Comparison of ENCODE assay signal across 17 cellular contexts in the genomic region with DNA sequence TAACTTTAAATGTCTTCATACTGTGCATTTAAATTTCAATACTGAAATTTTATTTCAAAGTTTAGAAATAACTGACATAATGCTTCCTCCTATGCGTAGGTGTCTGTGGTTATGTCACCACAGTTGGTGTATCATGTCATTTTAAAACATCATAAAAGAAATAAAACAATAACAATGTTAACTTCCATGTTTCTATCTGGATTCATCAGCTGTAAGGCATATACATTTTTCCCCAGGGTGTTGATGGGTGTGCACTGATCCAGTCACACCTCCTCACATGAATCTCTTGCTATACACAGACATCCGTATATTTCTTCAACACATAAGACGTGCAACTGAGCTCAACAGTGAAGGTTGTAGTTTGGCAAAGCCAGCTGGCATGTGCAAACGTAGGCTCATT. TPM values are rescaled to one million over a fixed set of nuclear protein-coding genes. Genes with fewer than 3 reads are reported as not detected.
A peak's percentile ranks its signal among the peaks of the same experiment; 100 is the strongest.
DNase-seq lines count a peak whose midpoint lies in the region; ATAC-seq lines count a peak whose summit lies in the region.
"Had no signal": no experiment of that assay in that cellular context is flagged by ENCODE, and none has a peak within 500 bp of the region (broad histone marks: within the 10 kb centered on the region; RNA-seq: fewer than 3 reads in every experiment).

No MANE protein-coding gene starts in this region.

- H3K36me3 ChIP-seq in KOPT-K1 (ENCODE audit: insufficient read depth, low read length) = peaks cover 46% of the 10 kb centered on the region

- peak overlapping the region; percentile 88 for H3K27ac ChIP-seq in KOPT-K1 (ENCODE audit: low read depth, low read length, poor library complexity, severe bottlenecking)
- H3K27ac ChIP-seq: hepatocyte had no signal

- DNase-seq in activated CD4-positive, alpha-beta T cell treated with anti-CD3 and anti-CD28 coated beads for 36 hours = peak; percentile 17
- no peak for DNase-seq in activated CD4-positive, alpha-beta T cell treated with anti-CD3 and anti-CD28 coated beads for 48 hours
- no peak for DNase-seq in activated naive CD4-positive, alpha-beta T cell treated with anti-CD3 and anti-CD28 coated beads, Interleukin-2, amount 50 U/mL, for 72 hours (ENCODE audit: low spot score in 2 of 2)
- DNase-seq in naive thymus-derived CD8-positive, alpha-beta T cell = peak in 5 of 10 donors; percentile 25 to 60 (median 42)
- DNase-seq in NCI-H128 (lab: John Stamatoyannopoulos, UW; ENCODE audit: unreplicated experiment) (no peak), foreskin melanocyte (no peak), HuH-7.5 (ENCODE audit: low spot score) (no peak)
- DNase-seq: cerebellar nuclear complex, DMS79 treated with DMSO at 0.1 percent for 48 hours, kidney, mesendoderm, NCI-H2029, trophoblast cell had no signal

- H3K9me3 ChIP-seq in KOPT-K1 (ENCODE audit: insufficient read depth, low read length, poor library complexity, severe bottlenecking) = no peaks in the 10 kb centered on the region

- H3K27me3 Mint-ChIP-seq in activated CD4-positive, alpha-beta T cell treated with anti-CD3 and anti-CD28 coated beads for 36 hours = no peaks in the 10 kb centered on the region
- no peaks in the 10 kb centered on the region for H3K27me3 Mint-ChIP-seq in naive thymus-derived CD8-positive, alpha-beta T cell

- peaks cover 29% of the 10 kb centered on the region for H3K36me3 Mint-ChIP-seq in activated CD4-positive, alpha-beta T cell treated with anti-CD3 and anti-CD28 coated beads for 36 hours (ENCODE audit: low read depth)
- peaks cover 16 to 37% of the 10 kb centered on the region in 2 donors for H3K36me3 Mint-ChIP-seq in activated naive CD4-positive, alpha-beta T cell treated with anti-CD3 and anti-CD28 coated beads, Interleukin-2, amount 50 U/mL, for 72 hours
- peaks cover 3 to 23% (median 16%) of the 10 kb centered on the region in 3 donors for H3K36me3 Mint-ChIP-seq in naive thymus-derived CD8-positive, alpha-beta T cell

- peaks cover 44% of the 10 kb centered on the region for H3K4me1 Mint-ChIP-seq in activated CD4-positive, alpha-beta T cell treated with anti-CD3 and anti-CD28 coated beads for 36 hours
- peaks cover 21 to 50% (median 40%) of the 10 kb centered on the region in 4 donors for H3K4me1 Mint-ChIP-seq in naive thymus-derived CD8-positive, alpha-beta T cell

- CTCF ChIA-PET in activated CD4-positive, alpha-beta T cell treated with anti-CD3 and anti-CD28 coated beads for 36 hours (lab: Charles Lee) = interaction anchor here (0.7 to 1.7 kb wide), 10 partner anchors 11 to 114 kb away, joined by 3 to 9 read pairs (median 6); no protein-coding TSS in a partner anchor

- no peak for ATAC-seq in activated CD4-positive, alpha-beta T cell treated with anti-CD3 and anti-CD28 coated beads for 36 hours
- peak; percentile 5 to 18 for ATAC-seq in activated naive CD4-positive, alpha-beta T cell treated with anti-CD3 and anti-CD28 coated beads, Interleukin-2, amount 50 U/mL, for 72 hours
- peak; percentile 8 to 29 for ATAC-seq in naive thymus-derived CD8-positive, alpha-beta T cell

- no peaks in the 10 kb centered on the region for H3K9me3 Mint-ChIP-seq in activated CD4-positive, alpha-beta T cell treated with anti-CD3 and anti-CD28 coated beads for 36 hours (ENCODE audit: low read depth)
- no peaks in the 10 kb centered on the region for H3K9me3 Mint-ChIP-seq in activated naive CD4-positive, alpha-beta T cell treated with anti-CD3 and anti-CD28 coated beads, Interleukin-2, amount 50 U/mL, for 72 hours
- no peaks in the 10 kb centered on the region for H3K9me3 Mint-ChIP-seq in naive thymus-derived CD8-positive, alpha-beta T cell

- peak overlapping the region; percentile 44 for H3K27ac Mint-ChIP-seq in activated CD4-positive, alpha-beta T cell treated with anti-CD3 and anti-CD28 coated beads for 36 hours
- peak overlapping the region in 1 of 2 donors; percentile 81 for H3K27ac Mint-ChIP-seq in activated naive CD4-positive, alpha-beta T cell treated with anti-CD3 and anti-CD28 coated beads, Interleukin-2, amount 50 U/mL, for 72 hours
- peak overlapping the region; percentile 70 to 96 (median 92) for H3K27ac Mint-ChIP-seq in naive thymus-derived CD8-positive, alpha-beta T cell

- H3K4me3 Mint-ChIP-seq in activated CD4-positive, alpha-beta T cell treated with anti-CD3 and anti-CD28 coated beads for 36 hours = peak overlapping the region; percentile 63
- peak overlapping the region; percentile 53 to 98 (median 72) for H3K4me3 Mint-ChIP-seq in naive thymus-derived CD8-positive, alpha-beta T cell

- POLR2A ChIA-PET in activated CD4-positive, alpha-beta T cell treated with anti-CD3 and anti-CD28 coated beads for 36 hours (lab: Charles Lee) = interaction anchor here (1.0 kb wide), 1 partner anchor 21 kb away, joined by 8 read pairs; no protein-coding TSS in a partner anchor
- POLR2A ChIA-PET in naive thymus-derived CD8-positive, alpha-beta T cell (lab: Charles Lee) = interaction anchor here (1.0 to 2.1 kb wide), 5 partner anchors 10 to 37 kb away, joined by 3 to 10 read pairs (median 4); no protein-coding TSS in a partner anchor

- intact Hi-C loops in activated CD4-positive, alpha-beta T cell treated with anti-CD3 and anti-CD28 coated beads for 36 hours (cut with DNase I, micrococcal nuclease) = loop anchor here in 1 of 2 experiments (1.0 kb wide), 1 partner anchor 19 kb away; no protein-coding TSS in a partner anchor

RNA-seq across cellular contexts. Expression of gene KCNA3, which starts 6.2 kb away (rescaled TPM):
- total RNA-seq in activated CD4-positive, alpha-beta T cell treated with anti-CD3 and anti-CD28 coated beads for 36 hours = 10 to 100 TPM; 20.0 to 20.5 TPM
- 10 to 100 TPM in 1 of 2 donors, 1 to 10 TPM in 1; 9.1 to 34.7 TPM for total RNA-seq in activated naive CD4-positive, alpha-beta T cell treated with anti-CD3 and anti-CD28 coated beads, Interleukin-2, amount 50 U/mL, for 72 hours
- total RNA-seq in naive thymus-derived CD8-positive, alpha-beta T cell = 10 to 100 TPM; 74.7 to 78.7 TPM
- 10 to 100 TPM; 55.6 to 67.9 (median 66.4) TPM for polyA plus RNA-seq in naive thymus-derived CD8-positive, alpha-beta T cell
- total RNA-seq: A172, NCI-H460 had no signal
- polyA plus RNA-seq: hepatocyte had no signal
